In genomic region chr6:1311400-1312192, GRCh38 we compare ENCODE assay signal across 9 cellular contexts. TPM values are rescaled to one million over a fixed set of nuclear protein-coding genes. Genes with fewer than 3 reads are reported as not detected.
DNase-seq lines count a peak whose midpoint lies in the region; ATAC-seq and TF ChIP-seq lines count a peak whose summit lies in the region.
"Had no signal": no experiment of that assay in that cellular context is flagged by ENCODE, and none has a peak within 500 bp of the region (broad histone marks: within the 10 kb centered on the region; RNA-seq: fewer than 3 reads in every experiment).

Gene FOXQ1, plus strand, starts transcription at chr6:1312098. Its CDS starts 607 bp downstream, at chr6:1312705.

- BruUV-seq in IMR-90 (replicated peaks; lab: Mats Ljungman, UMichigan) = no TSS peak

- H2BK20ac ChIP-seq in IMR-90 (ENCODE audit: low read depth, low read length) = no peak within 1 kb of the TSS

- H4K20me1 ChIP-seq in IMR-90 (ENCODE audit: insufficient read depth, low read length) = no peaks in the 10 kb centered on the region

- no peak within 1 kb of the TSS for H3K18ac ChIP-seq in IMR-90 (ENCODE audit: low read depth, low read length)

- H3K9me3 Mint-ChIP-seq in CD14-positive monocyte = peaks cover 4 to 27% (median 18%) of the 10 kb centered on the region in 7 donors
- H3K9me3 Mint-ChIP-seq in stimulated activated memory B cell treated with anti-CD40 and anti-IgM and Interleukin-4, amounts not matched to agents 10 μg/mL and 1 μg/mL and 100 μg/mL, for 72 hours = peaks cover 3% of the 10 kb centered on the region

- dilution Hi-C loops in IMR-90 (cut with HindIII; ENCODE audit: low sequenced_read_pairs, unreplicated experiment) = no loop called here

- H3K4me3 Mint-ChIP-seq in CD14-positive monocyte = peak within 1 kb of the TSS; percentile 92 to 99
- H3K4me3 Mint-ChIP-seq in stimulated activated memory B cell treated with anti-CD40 and anti-IgM and Interleukin-4, amounts not matched to agents 10 μg/mL and 1 μg/mL and 100 μg/mL, for 72 hours = peak within 1 kb of the TSS; percentile 77

- H3K9ac ChIP-seq in IMR-90 (ENCODE audit: low read depth, low read length) = no peak within 1 kb of the TSS

- in situ Hi-C loops in IMR-90 (cut with MboI; ENCODE audit: low sequenced_read_pairs) = no loop called here
- in situ Hi-C loops in brain microvascular endothelial cell (cut with HindIII; ENCODE audit: low pct_ligation_motif_present, low sequenced_read_pairs) = no loop called here

- H3K27me3 ChIP-seq in IMR-90 (ENCODE audit: control insufficient read depth, insufficient read depth, low read length) (peaks cover 71% of the 10 kb centered on the region), brain microvascular endothelial cell (replicated peaks) (peaks cover 69% of the 10 kb centered on the region)

- TF ChIP-seq RAD21 in IMR-90 (IDR thresholded peaks at IDR 0.05; ENCODE audit: low read length) = no peak

- peaks cover 24% of the 10 kb centered on the region for H3K4me1 Mint-ChIP-seq in CD14-positive monocyte
- peaks cover 39% of the 10 kb centered on the region for H3K4me1 Mint-ChIP-seq in stimulated activated memory B cell treated with anti-CD40 and anti-IgM and Interleukin-4, amounts not matched to agents 10 μg/mL and 1 μg/mL and 100 μg/mL, for 72 hours

- H3K23ac ChIP-seq in IMR-90 (ENCODE audit: low read depth, low read length) = no peak within 1 kb of the TSS

- H4K5ac ChIP-seq in IMR-90 (ENCODE audit: low read depth, low read length) = no peak within 1 kb of the TSS

- H4K91ac ChIP-seq in IMR-90 (ENCODE audit: insufficient read depth, low read depth, low read length) = no peak within 1 kb of the TSS

- no peaks in the 10 kb centered on the region for H3K9me1 ChIP-seq in IMR-90 (ENCODE audit: insufficient read depth, low read length)

- peak; percentile 52 for ATAC-seq in IMR-90 (ENCODE audit: low read depth)
- no peak for ATAC-seq in stimulated activated memory B cell treated with anti-CD40 and anti-IgM and Interleukin-4, amounts not matched to agents 10 μg/mL and 1 μg/mL and 100 μg/mL, for 72 hours
- no peak for ATAC-seq in HG02588 (IDR thresholded peaks at IDR 0.05; ENCODE audit: unreplicated experiment)
- ATAC-seq in HG03135 (IDR thresholded peaks at IDR 0.05; ENCODE audit: unreplicated experiment) = no peak

- H3K27ac ChIP-seq in IMR-90 (ENCODE audit: insufficient read depth, low read length) = no peak within 1 kb of the TSS
- H3K27ac ChIP-seq in brain microvascular endothelial cell = no peak within 1 kb of the TSS

- H3K27me3 Mint-ChIP-seq in CD14-positive monocyte (ENCODE audit: low read depth in 3 of 3) = peaks cover 78 to 87% (median 86%) of the 10 kb centered on the region in 3 donors
- H3K27me3 Mint-ChIP-seq in stimulated activated memory B cell treated with anti-CD40 and anti-IgM and Interleukin-4, amounts not matched to agents 10 μg/mL and 1 μg/mL and 100 μg/mL, for 72 hours = peaks cover 80% of the 10 kb centered on the region

- no peak within 1 kb of the TSS for H3K4ac ChIP-seq in IMR-90 (ENCODE audit: low read depth, low read length)

- no peak for DNase-seq in CD14-positive monocyte (ENCODE audit: low spot score)
- DNase-seq in IMR-90 = peak; percentile 40
- DNase-seq in brain microvascular endothelial cell = no peak
- DNase-seq in iPS-NIHi7 (ENCODE audit: extremely low spot score) = peak; percentile 50
- DNase-seq in DMS153 (lab: John Stamatoyannopoulos, UW) = no peak

- no peak within 1 kb of the TSS for H2BK15ac ChIP-seq in IMR-90 (ENCODE audit: low read depth, low read length)

- H2BK120ac ChIP-seq in IMR-90 (ENCODE audit: low read depth, low read length) = no peak within 1 kb of the TSS

- intact Hi-C loops in CD14-positive monocyte (cut with micrococcal nuclease) = loop anchor here in 1 of 2 donors (10.0 kb wide), 1 partner anchor 47 kb away; no protein-coding TSS in a partner anchor
- intact Hi-C loops in IMR-90 (cut with micrococcal nuclease) = loop anchor here (2.0 to 5.0 kb wide), 2 partner anchors 76 to 515 kb away; partner anchors contain the start of gene FOXF2

- no peaks in the 10 kb centered on the region; the same call in 1 of the 2 replicates for H3K9me3 ChIP-seq in IMR-90 (ENCODE audit: control insufficient read depth, insufficient read depth, low read length)

- H2AK5ac ChIP-seq in IMR-90 (ENCODE audit: low read depth, low read length) = no peak within 1 kb of the TSS

- POLR2A ChIA-PET in IMR-90 (lab: Charles Lee; ENCODE audit: unreplicated experiment) = no interaction called here

- no peak for TF ChIP-seq POLR2A in IMR-90 (IDR thresholded peaks at IDR 0.05; ENCODE audit: low read depth, low read length)

- H3K4me3 ChIP-seq in IMR-90 (ENCODE audit: insufficient read depth, low read depth, low read length) (peak within 1 kb of the TSS; percentile 37), brain microvascular endothelial cell (ENCODE audit: low read depth, low read length) (peak within 1 kb of the TSS; percentile 41)

- H3K79me1 ChIP-seq in IMR-90 (ENCODE audit: low read depth in 1 of 2, low read length in 2 of 2) = no peaks in the 10 kb centered on the region

- H3K56ac ChIP-seq in IMR-90 (ENCODE audit: extremely low read depth, insufficient read depth, low read length) = no peak within 1 kb of the TSS

- no peak for TF ChIP-seq CTCF in CD14-positive monocyte (IDR thresholded peaks at IDR 0.05)
- no peak for TF ChIP-seq CTCF in IMR-90 (conservative IDR thresholded peaks at IDR 0.05; ENCODE audit: low read depth, low read length)
- TF ChIP-seq CTCF in brain microvascular endothelial cell (IDR thresholded peaks at IDR 0.05; ENCODE audit: low read depth, low read length, missing control alignments) = no peak

- no peak within 1 kb of the TSS for H2AK9ac ChIP-seq in IMR-90 (replicated peaks; ENCODE audit: low read depth, low read length, poor library complexity)

- no peaks in the 10 kb centered on the region for H3K4me1 ChIP-seq in IMR-90 (ENCODE audit: control insufficient read depth, insufficient read depth, low read length)

- H3K36me3 ChIP-seq in IMR-90 (ENCODE audit: control insufficient read depth, insufficient read depth, low read length) (no peaks in the 10 kb centered on the region), brain microvascular endothelial cell (replicated peaks) (no peaks in the 10 kb centered on the region)

- no peak within 1 kb of the TSS for H3K14ac ChIP-seq in IMR-90 (replicated peaks; ENCODE audit: low read depth, low read length)

- H3K36me3 Mint-ChIP-seq in CD14-positive monocyte = peaks cover 5 to 16% of the 10 kb centered on the region in 2 donors
- peaks cover 5% of the 10 kb centered on the region for H3K36me3 Mint-ChIP-seq in stimulated activated memory B cell treated with anti-CD40 and anti-IgM and Interleukin-4, amounts not matched to agents 10 μg/mL and 1 μg/mL and 100 μg/mL, for 72 hours

- peak within 1 kb of the TSS; percentile 95 for H3K4me2 ChIP-seq in IMR-90 (ENCODE audit: low read depth, low read length)

- H3K27ac Mint-ChIP-seq in CD14-positive monocyte = peak within 1 kb of the TSS in 3 of 7 donors; percentile 68 to 74 (median 72)
- no peak within 1 kb of the TSS for H3K27ac Mint-ChIP-seq in stimulated activated memory B cell treated with anti-CD40 and anti-IgM and Interleukin-4, amounts not matched to agents 10 μg/mL and 1 μg/mL and 100 μg/mL, for 72 hours

- no peak within 1 kb of the TSS for H2BK5ac ChIP-seq in IMR-90 (ENCODE audit: low read depth, low read length, poor library complexity, severe bottlenecking)

- WGBS in IMR-90 (ENCODE audit: extremely low coverage in 2 of 2, insufficient read length in 1 of 2), 2 experiments = 2% methylated on average over 28 of the region's 73 CpGs; no CpG with 5 or more reads in 1 of the 2 experiments

- H4K8ac ChIP-seq in IMR-90 (ENCODE audit: low read depth in 2 of 2, low read length in 2 of 2) = no peak within 1 kb of the TSS

- CTCF ChIA-PET in IMR-90 (lab: Yijun Ruan, JAX) = interaction anchor here (0.8 kb wide), 2 partner anchors 15 to 398 kb away, joined by 3 to 6 read pairs; no protein-coding TSS in a partner anchor

- H2AFZ ChIP-seq in IMR-90 (replicated peaks; ENCODE audit: low read length, poor library complexity) = peak within 1 kb of the TSS; percentile 73

TF ChIP-seq in IMR-90, 13 proteins besides CTCF, POLR2A, EP300 and RAD21:
- no peak for TF ChIP-seq CEBPB (IDR thresholded peaks at IDR 0.05; ENCODE audit: low read depth, low read length)
- no peak for TF ChIP-seq MXI1 (IDR thresholded peaks at IDR 0.05; ENCODE audit: borderline replicate concordance, low read depth, low read length)

RNA-seq across cellular contexts. Expression of gene FOXQ1, which starts in this region (rescaled TPM):
- not detected for polyA plus RNA-seq in CD14-positive monocyte
- not detected in 2 replicates for total RNA-seq in IMR-90 (2012; rRNA removed)
- 0.09 TPM in 1 of 2 replicates, not detected in the other for polyA plus RNA-seq in IMR-90 (2012; rRNA removed)
- 0.02 and 0.07 TPM in 2 replicates for polyA plus RNA-seq in IMR-90 (2012; cell fraction: cytosol; rRNA removed)
- 0.11 and 0.12 TPM in 2 replicates for polyA plus RNA-seq in IMR-90 (2012; cell fraction: nucleus; rRNA removed; ENCODE audit: low replicate concordance)
- total RNA-seq: myocyte had no signal

Comparison
In these comparisons a context has a peak if more than half of its experiments do, and no peak if none do; other contexts are left out.
1. Peak in DNase-seq, ATAC-seq, H3K4me3 ChIP-seq and H3K4me2 ChIP-seq in IMR-90; RNA of the gene not detected or under 1 TPM.